ENCODE assay signal across 13 cellular contexts in genomic region chr1:175503538-175503937, GRCh38.
A peak's percentile ranks its signal among the peaks of the same experiment; 100 is the strongest.
DNase-seq lines count a peak whose midpoint lies in the region; ATAC-seq and TF ChIP-seq lines count a peak whose summit lies in the region.
"Had no signal": no experiment of that assay in that cellular context is flagged by ENCODE, and none has a peak within 500 bp of the region (broad histone marks: within the 10 kb centered on the region; RNA-seq: fewer than 3 reads in every experiment).

No MANE protein-coding gene starts in this region.

- no peaks in the 10 kb centered on the region for H3F3A ChIP-seq in neural cell (ENCODE audit: insufficient read depth, low read length, poor library complexity, severe bottlenecking)

- peak overlapping the region; percentile 30 for H3K4me2 ChIP-seq in neural cell (ENCODE audit: low read length)

- no peaks in the 10 kb centered on the region for H3K79me2 ChIP-seq in neural cell (replicated peaks; ENCODE audit: insufficient read depth, low read length)

- H3K36me3 ChIP-seq in neural cell (ENCODE audit: insufficient read depth, low read length) (no peaks in the 10 kb centered on the region), ascending aorta (no peaks in the 10 kb centered on the region)

- no peaks in the 10 kb centered on the region for H3K4me1 ChIP-seq in ascending aorta

- peak; percentile 24 for DNase-seq in G401 (ENCODE audit: low spot score)
- DNase-seq in putamen (ENCODE audit: low spot score): peak; percentile 62
- no peak for DNase-seq in SK-N-DZ (ENCODE audit: low spot score)
- DNase-seq in ascending aorta (ENCODE audit: low spot score in 2 of 2): no peak
- no peak for DNase-seq in left ventricle myocardium superior
- DNase-seq: ACHN; CD4-positive, alpha-beta T cell; DMS153; DMS79; GF-D8; H9 had no signal

- H3K27ac ChIP-seq in neural cell (ENCODE audit: low read length) (peak overlapping the region; percentile 41), ascending aorta (no peak overlapping the region)
- H3K27ac ChIP-seq: C4-2B had no signal

- H3K9me3 ChIP-seq in neural cell (ENCODE audit: low read length): no peaks in the 10 kb centered on the region
- no peaks in the 10 kb centered on the region for H3K9me3 ChIP-seq in ascending aorta

- H3K9ac ChIP-seq in neural cell (ENCODE audit: low read length): no peak overlapping the region

- no peaks in the 10 kb centered on the region for H3K9me2 ChIP-seq in neural cell (ENCODE audit: insufficient read depth, low read length)

- no peak for ATAC-seq in left ventricle myocardium superior

- peak overlapping the region; percentile 33 for H3K4me3 ChIP-seq in neural cell (ENCODE audit: low read length)
- no peak overlapping the region for H3K4me3 ChIP-seq in ascending aorta

- H4K20me1 ChIP-seq in neural cell (ENCODE audit: insufficient read depth): no peaks in the 10 kb centered on the region

- H2AFZ ChIP-seq in neural cell (ENCODE audit: low read depth, low read length): peak overlapping the region; percentile 8

- H3K27me3 ChIP-seq in neural cell (ENCODE audit: insufficient read depth, low read depth, low read length): no peaks in the 10 kb centered on the region
- no peaks in the 10 kb centered on the region for H3K27me3 ChIP-seq in ascending aorta

- no peak for TF ChIP-seq EP300 in neural cell (conservative IDR thresholded peaks at IDR 0.05; ENCODE audit: poor library complexity, severe bottlenecking)

- in situ Hi-C loops in G401 (cut with HindIII; ENCODE audit: low sequenced_read_pairs): no loop called here

- intact Hi-C loops in ascending aorta (cut with DNase I): no loop called here
- intact Hi-C loops in left ventricle myocardium superior (cut with micrococcal nuclease): no loop called here

- no peak for TF ChIP-seq RAD21 in neural cell (conservative IDR thresholded peaks at IDR 0.05)

- TF ChIP-seq CTCF in neural cell (IDR thresholded peaks at IDR 0.05; ENCODE audit: poor library complexity, severe bottlenecking): no peak
- no peak for TF ChIP-seq CTCF in ascending aorta (IDR thresholded peaks at IDR 0.05)

TF ChIP-seq in neural cell, 6 proteins besides CTCF, POLR2A, EP300 and RAD21:
- TF ChIP-seq TAF1 (IDR thresholded peaks at IDR 0.05; ENCODE audit: low read depth) (no peak), EZH2 (IDR thresholded peaks at IDR 0.05; ENCODE audit: borderline replicate concordance, insufficient read depth, low read length, poor library complexity, severe bottlenecking) (no peak), SMC3 (conservative IDR thresholded peaks at IDR 0.05; ENCODE audit: poor library complexity) (peak; percentile 16), REST (IDR thresholded peaks at IDR 0.05; ENCODE audit: borderline replicate concordance) (peak; percentile 25), POLR2AphosphoS5 (IDR thresholded peaks at IDR 0.05) (peak; percentile 74)

Comparison
In these comparisons a context has a peak if more than half of its experiments do, and no peak if none do; other contexts are left out.
1. DNase-seq: peak in G401 (single experiment) and putamen (single experiment); none in SK-N-DZ (single experiment), ascending aorta (0 of 2) and left ventricle myocardium superior (single experiment).